In the genomic region with DNA sequence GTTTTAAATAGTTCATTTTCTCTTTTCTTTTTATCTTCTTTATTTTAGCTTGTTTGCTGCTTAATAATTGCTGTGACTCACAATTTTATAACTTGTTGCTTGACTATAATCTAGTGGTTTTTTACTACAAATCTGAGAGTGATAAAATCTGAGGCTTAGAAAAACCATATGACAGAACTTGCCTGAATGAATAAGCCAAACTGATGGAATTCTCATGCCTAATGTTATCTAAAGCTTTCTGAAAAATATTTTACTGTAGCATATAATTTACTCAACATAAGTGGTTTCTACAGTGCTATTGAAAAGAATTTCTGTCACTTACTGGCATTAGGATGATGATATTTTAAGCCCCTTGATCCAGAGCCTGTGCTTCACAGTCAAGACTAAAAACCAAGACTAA, we compare ENCODE assay signal across 19 cellular contexts.
DNase-seq lines count a peak whose midpoint lies in the region; ATAC-seq, FAIRE-seq and TF ChIP-seq lines count a peak whose summit lies in the region.
"Had no signal": no experiment of that assay in that cellular context is flagged by ENCODE, and none has a peak within 500 bp of the region (broad histone marks: within the 10 kb centered on the region; RNA-seq: fewer than 3 reads in every experiment).

No MANE protein-coding gene starts in this region.

- H3K9me3 ChIP-seq in PC-3 (ENCODE audit: low read length) = no peaks in the 10 kb centered on the region
- H3K9me3 ChIP-seq: SK-N-SH had no signal

- H4K20me1 ChIP-seq in GM23338 (replicated peaks; ENCODE audit: insufficient read depth) (no peaks in the 10 kb centered on the region), PC-3 (ENCODE audit: low read length) (no peaks in the 10 kb centered on the region)

- H3K4me3 Mint-ChIP-seq in GM23338 = no peak overlapping the region
- H3K4me3 Mint-ChIP-seq in mesothelial cell of epicardium = no peak overlapping the region

- H3K4me1 ChIP-seq in GM23338 (ENCODE audit: insufficient read depth) = peaks cover 17% of the 10 kb centered on the region
- H3K4me1 ChIP-seq in PC-3 (ENCODE audit: insufficient read depth, low read length) = peaks cover 5% of the 10 kb centered on the region; the same call in 1 of the 2 replicates

- intact Hi-C loops in PC-3 (cut with micrococcal nuclease) = no loop called here

- no peak for FAIRE-seq in frontal cortex (lab: Jason Lieb, UNC)
- FAIRE-seq: K562 had no signal

- H3K79me2 ChIP-seq in GM23338 (replicated peaks; ENCODE audit: insufficient read depth) = no peaks in the 10 kb centered on the region
- H3K79me2 ChIP-seq in PC-3 (ENCODE audit: low read length) = no peaks in the 10 kb centered on the region

- no peak for TF ChIP-seq CTCF in AG09309 (IDR thresholded peaks at IDR 0.05; ENCODE audit: control insufficient read depth, insufficient read depth, low read depth, low read length, missing control alignments)
- no peak for TF ChIP-seq CTCF in GM23338 (conservative IDR thresholded peaks at IDR 0.05; ENCODE audit: low read depth in 2 of 2)
- no peak for TF ChIP-seq CTCF in PC-3 (conservative IDR thresholded peaks at IDR 0.05; ENCODE audit: low read depth, low read length)
- TF ChIP-seq CTCF in mesothelial cell of epicardium (IDR thresholded peaks at IDR 0.05; ENCODE audit: unreplicated experiment) = no peak

- H3K27ac Mint-ChIP-seq in GM23338 = peak overlapping the region; percentile 67; the same call in 1 of the 2 replicates
- peak overlapping the region; percentile 39 for H3K27ac Mint-ChIP-seq in mesothelial cell of epicardium

- H3K4me1 Mint-ChIP-seq in GM23338 = peaks cover 21% of the 10 kb centered on the region
- peaks cover 15% of the 10 kb centered on the region for H3K4me1 Mint-ChIP-seq in mesothelial cell of epicardium

- H3K4me2 ChIP-seq in GM23338 (peak overlapping the region; percentile 1; the same call in 1 of the 2 replicates), PC-3 (ENCODE audit: low read length) (no peak overlapping the region)
- H3K4me2 ChIP-seq: SK-N-SH had no signal

- H3F3A ChIP-seq in GM23338 (replicated peaks; ENCODE audit: low read depth) = no peaks in the 10 kb centered on the region
- no peaks in the 10 kb centered on the region for H3F3A ChIP-seq in PC-3 (ENCODE audit: low read length, unreplicated experiment)

- POLR2A ChIA-PET in PC-3 (lab: Charles Lee; ENCODE audit: unreplicated experiment) = interaction anchor here (0.6 kb wide), 1 partner anchor 13 kb away, joined by 3 read pairs; no protein-coding TSS in a partner anchor

- CTCF ChIA-PET in PC-3 (lab: Charles Lee) = no interaction called here

- H3K27me3 Mint-ChIP-seq in GM23338 (ENCODE audit: insufficient read depth, low read depth, poor library complexity) (peaks cover 2% of the 10 kb centered on the region), mesothelial cell of epicardium (ENCODE audit: low read depth) (no peaks in the 10 kb centered on the region)

- H3K27ac ChIP-seq in GM23338 (ENCODE audit: low read depth) (peak overlapping the region; percentile 75), PC-3 (ENCODE audit: low read length) (no peak overlapping the region)
- H3K27ac ChIP-seq: C4-2B had no signal

- no peaks in the 10 kb centered on the region for H3K36me3 ChIP-seq in GM23338 (ENCODE audit: insufficient read depth)
- H3K36me3 ChIP-seq in PC-3 (ENCODE audit: low read depth, low read length) = no peaks in the 10 kb centered on the region

- H3K27me3 ChIP-seq in GM23338 (ENCODE audit: insufficient read depth) = no peaks in the 10 kb centered on the region
- H3K27me3 ChIP-seq in PC-3 (ENCODE audit: low read length) = no peaks in the 10 kb centered on the region

- no peaks in the 10 kb centered on the region for H3K9me2 ChIP-seq in GM23338 (ENCODE audit: insufficient read depth)
- no peaks in the 10 kb centered on the region for H3K9me2 ChIP-seq in PC-3 (replicated peaks; ENCODE audit: low read length)
- H3K9me2 ChIP-seq: SK-N-SH had no signal

- BruUV-seq in PC-3 (replicated peaks; lab: Mats Ljungman, UMichigan) = no TSS peak

- H3K9me3 Mint-ChIP-seq in GM23338 (no peaks in the 10 kb centered on the region; the same call in 2 of the 3 replicates), mesothelial cell of epicardium (peaks cover 1% of the 10 kb centered on the region)

- H2AFZ ChIP-seq in GM23338 = no peak overlapping the region
- no peak overlapping the region for H2AFZ ChIP-seq in PC-3 (ENCODE audit: low read length)

- ATAC-seq in GM23338 (no peak), PC-3 (peak; percentile 69), GM18861 (IDR thresholded peaks at IDR 0.05; ENCODE audit: unreplicated experiment) (no peak)
- ATAC-seq in stimulated activated naive CD8-positive, alpha-beta T cell treated with anti-CD3 and anti-CD28 coated beads, Interleukin-15, Interleukin-2, amounts not matched to agents 100 U/mL and 50 U/mL, for 24 hours = no peak
- ATAC-seq: HCT116, K562 had no signal

- H3K4me3 ChIP-seq in AG09309 (ENCODE audit: control insufficient read depth, low read depth, low read length) = no peak overlapping the region
- no peak overlapping the region for H3K4me3 ChIP-seq in GM23338
- no peak overlapping the region for H3K4me3 ChIP-seq in PC-3 (ENCODE audit: low read length)
- H3K4me3 ChIP-seq: K562 had no signal

- peak; percentile 48 for DNase-seq in AG09309 (ENCODE audit: low read depth)
- DNase-seq in GM23338 (ENCODE audit: low spot score) = no peak
- no peak for DNase-seq in PC-3
- DNase-seq in mesothelial cell of epicardium (ENCODE audit: low spot score in 2 of 2, unreplicated experiment in 2 of 2) = no peak
- no peak for DNase-seq in stimulated activated naive CD8-positive, alpha-beta T cell treated with anti-CD3 and anti-CD28 coated beads, Interleukin-15, Interleukin-2, amounts not matched to agents 100 U/mL and 50 U/mL, for 24 hours
- DNase-seq in GF-D8 (lab: John Stamatoyannopoulos, UW) = no peak
- no peak for DNase-seq in frontal cortex (ENCODE audit: low spot score in 2 of 2)
- DNase-seq: 8988T, COR-L47, DMS53, NCI-H1048, NCI-H146, NCI-H2081 treated with DMSO at 0.1 percent for 48 hours, NCI-H69, SK-N-SH had no signal

- H3K36me3 Mint-ChIP-seq in GM23338 (ENCODE audit: low read depth) (no peaks in the 10 kb centered on the region; the same call in 1 of the 3 replicates), mesothelial cell of epicardium (no peaks in the 10 kb centered on the region)

- H3K9ac ChIP-seq in PC-3 (ENCODE audit: low read length) = no peak overlapping the region
- H3K9ac ChIP-seq: SK-N-SH had no signal

TF ChIP-seq in GM23338, 12 proteins besides CTCF, POLR2A, EP300 and RAD21:
- no peak for TF ChIP-seq CREB1 (CRISPR knock-in tag; IDR thresholded peaks at IDR 0.05; ENCODE audit: low read depth)
- no peak for TF ChIP-seq EZH2 (IDR thresholded peaks at IDR 0.05; ENCODE audit: low read depth, unreplicated experiment)
- no peak for TF ChIP-seq NANOG (IDR thresholded peaks at IDR 0.05; ENCODE audit: borderline replicate concordance)
- TF ChIP-seq POLR2AphosphoS5 (IDR thresholded peaks at IDR 0.05; ENCODE audit: low read depth) = no peak
- no peak for TF ChIP-seq JUNB (IDR thresholded peaks at IDR 0.05; ENCODE audit: unreplicated experiment)
- no peak for TF ChIP-seq EZH2phosphoT487 (IDR thresholded peaks at IDR 0.05; ENCODE audit: unreplicated experiment)
- TF ChIP-seq, protein P1, sequence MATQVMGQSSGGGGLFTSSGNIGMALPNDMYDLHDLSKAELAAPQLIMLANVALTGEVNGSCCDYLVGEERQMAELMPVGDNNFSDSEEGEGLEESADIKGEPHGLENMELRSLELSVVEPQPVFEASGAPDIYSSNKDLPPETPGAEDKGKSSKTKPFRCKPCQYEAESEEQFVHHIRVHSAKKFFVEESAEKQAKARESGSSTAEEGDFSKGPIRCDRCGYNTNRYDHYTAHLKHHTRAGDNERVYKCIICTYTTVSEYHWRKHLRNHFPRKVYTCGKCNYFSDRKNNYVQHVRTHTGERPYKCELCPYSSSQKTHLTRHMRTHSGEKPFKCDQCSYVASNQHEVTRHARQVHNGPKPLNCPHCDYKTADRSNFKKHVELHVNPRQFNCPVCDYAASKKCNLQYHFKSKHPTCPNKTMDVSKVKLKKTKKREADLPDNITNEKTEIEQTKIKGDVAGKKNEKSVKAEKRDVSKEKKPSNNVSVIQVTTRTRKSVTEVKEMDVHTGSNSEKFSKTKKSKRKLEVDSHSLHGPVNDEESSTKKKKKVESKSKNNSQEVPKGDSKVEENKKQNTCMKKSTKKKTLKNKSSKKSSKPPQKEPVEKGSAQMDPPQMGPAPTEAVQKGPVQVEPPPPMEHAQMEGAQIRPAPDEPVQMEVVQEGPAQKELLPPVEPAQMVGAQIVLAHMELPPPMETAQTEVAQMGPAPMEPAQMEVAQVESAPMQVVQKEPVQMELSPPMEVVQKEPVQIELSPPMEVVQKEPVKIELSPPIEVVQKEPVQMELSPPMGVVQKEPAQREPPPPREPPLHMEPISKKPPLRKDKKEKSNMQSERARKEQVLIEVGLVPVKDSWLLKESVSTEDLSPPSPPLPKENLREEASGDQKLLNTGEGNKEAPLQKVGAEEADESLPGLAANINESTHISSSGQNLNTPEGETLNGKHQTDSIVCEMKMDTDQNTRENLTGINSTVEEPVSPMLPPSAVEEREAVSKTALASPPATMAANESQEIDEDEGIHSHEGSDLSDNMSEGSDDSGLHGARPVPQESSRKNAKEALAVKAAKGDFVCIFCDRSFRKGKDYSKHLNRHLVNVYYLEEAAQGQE (IDR thresholded peaks at IDR 0.05; ENCODE audit: unreplicated experiment) = no peak
- TF ChIP-seq, protein P2, sequence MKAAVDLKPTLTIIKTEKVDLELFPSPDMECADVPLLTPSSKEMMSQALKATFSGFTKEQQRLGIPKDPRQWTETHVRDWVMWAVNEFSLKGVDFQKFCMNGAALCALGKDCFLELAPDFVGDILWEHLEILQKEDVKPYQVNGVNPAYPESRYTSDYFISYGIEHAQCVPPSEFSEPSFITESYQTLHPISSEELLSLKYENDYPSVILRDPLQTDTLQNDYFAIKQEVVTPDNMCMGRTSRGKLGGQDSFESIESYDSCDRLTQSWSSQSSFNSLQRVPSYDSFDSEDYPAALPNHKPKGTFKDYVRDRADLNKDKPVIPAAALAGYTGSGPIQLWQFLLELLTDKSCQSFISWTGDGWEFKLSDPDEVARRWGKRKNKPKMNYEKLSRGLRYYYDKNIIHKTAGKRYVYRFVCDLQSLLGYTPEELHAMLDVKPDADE (IDR thresholded peaks at IDR 0.05) = no peak
- TF ChIP-seq STAT1 (IDR thresholded peaks at IDR 0.05; ENCODE audit: unreplicated experiment) = no peak
TF ChIP-seq in GM23338: peak in this region for 0.
